In the genomic region with DNA sequence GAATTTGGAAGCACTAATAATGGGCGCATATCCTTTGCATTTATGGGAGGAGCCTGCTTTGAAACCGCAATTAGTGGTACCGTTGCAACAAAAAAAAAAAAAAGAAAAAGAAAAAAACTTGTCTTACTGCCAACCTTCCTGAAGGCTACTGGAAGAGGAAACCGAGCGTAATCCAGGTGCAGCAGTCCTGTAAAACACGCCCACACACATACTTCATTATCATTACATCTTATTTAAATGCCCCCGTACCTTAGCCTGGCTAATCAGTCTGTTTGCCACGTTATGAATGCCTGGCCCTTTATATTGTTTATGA, we compare ENCODE assay signal across 8 cellular contexts. TPM values are rescaled to one million over a fixed set of nuclear protein-coding genes. Genes with fewer than 3 reads are reported as not detected.
DNase-seq lines count a peak whose midpoint lies in the region; ATAC-seq and TF ChIP-seq lines count a peak whose summit lies in the region.

No MANE protein-coding gene starts in this region.

- DNase-seq in activated naive CD4-positive, alpha-beta T cell treated with anti-CD3 and anti-CD28 coated beads for 36 hours, result peak; percentile 8
- DNase-seq in activated naive CD4-positive, alpha-beta T cell treated with Interleukin-2 at 50 U/mL for 16 hours, result no peak
- DNase-seq in NCI-H1092 treated with DMSO at 0.1 percent for 48 hours (lab: John Stamatoyannopoulos, UW), result peak; percentile 89
- no peak for DNase-seq in activated CD4-positive, alpha-beta memory T cell treated with anti-CD3 and anti-CD28 coated beads for 36 hours
- no peak for DNase-seq in GM10266 (ENCODE audit: extremely low spot score)

- H3K4me3 Mint-ChIP-seq in activated naive CD4-positive, alpha-beta T cell treated with anti-CD3 and anti-CD28 coated beads for 36 hours, result peak overlapping the region; percentile 96
- H3K4me3 Mint-ChIP-seq in activated CD4-positive, alpha-beta memory T cell treated with anti-CD3 and anti-CD28 coated beads for 36 hours, result peak overlapping the region; percentile 87
- peak overlapping the region; percentile 95 for H3K4me3 Mint-ChIP-seq in stimulated activated memory B cell treated with anti-CD40 and anti-IgM and Interleukin-4, amounts not matched to agents 10 μg/mL and 1 μg/mL and 100 μg/mL, for 72 hours

- H3K4me3 ChIP-seq in iPS-15b (ENCODE audit: low read depth, low read length), result peak overlapping the region; percentile 93

- H3K36me3 ChIP-seq in iPS-15b (ENCODE audit: control insufficient read depth, insufficient read depth, low read length), result peaks cover 27% of the 10 kb centered on the region

- no peaks in the 10 kb centered on the region for H3K9me3 Mint-ChIP-seq in activated naive CD4-positive, alpha-beta T cell treated with anti-CD3 and anti-CD28 coated beads for 36 hours
- no peaks in the 10 kb centered on the region for H3K9me3 Mint-ChIP-seq in activated CD4-positive, alpha-beta memory T cell treated with anti-CD3 and anti-CD28 coated beads for 36 hours
- H3K9me3 Mint-ChIP-seq in stimulated activated memory B cell treated with anti-CD40 and anti-IgM and Interleukin-4, amounts not matched to agents 10 μg/mL and 1 μg/mL and 100 μg/mL, for 72 hours, result no peaks in the 10 kb centered on the region

- H3K4me1 Mint-ChIP-seq in activated naive CD4-positive, alpha-beta T cell treated with anti-CD3 and anti-CD28 coated beads for 36 hours (ENCODE audit: low read depth), result peaks cover 46% of the 10 kb centered on the region
- peaks cover 48% of the 10 kb centered on the region for H3K4me1 Mint-ChIP-seq in activated CD4-positive, alpha-beta memory T cell treated with anti-CD3 and anti-CD28 coated beads for 36 hours (ENCODE audit: low read depth)
- H3K4me1 Mint-ChIP-seq in stimulated activated memory B cell treated with anti-CD40 and anti-IgM and Interleukin-4, amounts not matched to agents 10 μg/mL and 1 μg/mL and 100 μg/mL, for 72 hours, result peaks cover 44% of the 10 kb centered on the region

- CTCF ChIA-PET in activated naive CD4-positive, alpha-beta T cell treated with anti-CD3 and anti-CD28 coated beads for 36 hours (lab: Charles Lee), result no interaction called here
- CTCF ChIA-PET in activated CD4-positive, alpha-beta memory T cell treated with anti-CD3 and anti-CD28 coated beads for 36 hours (lab: Charles Lee), result no interaction called here

- TF ChIP-seq POLR2A in GM18505 (IDR thresholded peaks at IDR 0.05; ENCODE audit: borderline replicate concordance, extremely low read depth, insufficient read depth, insufficient read length), result no peak

- intact Hi-C loops in activated naive CD4-positive, alpha-beta T cell treated with anti-CD3 and anti-CD28 coated beads for 36 hours (cut with micrococcal nuclease), result loop anchor here (1.0 to 2.0 kb wide), 8 partner anchors 38 to 469 kb away; no protein-coding TSS in a partner anchor
- intact Hi-C loops in activated CD4-positive, alpha-beta memory T cell treated with anti-CD3 and anti-CD28 coated beads for 36 hours (cut with micrococcal nuclease), result loop anchor here (1.0 to 5.0 kb wide), 4 partner anchors 38 to 258 kb away; no protein-coding TSS in a partner anchor

- no peaks in the 10 kb centered on the region for H3K9me3 ChIP-seq in iPS-15b (ENCODE audit: control insufficient read depth, insufficient read depth, low read length)

- H3K27me3 Mint-ChIP-seq in activated naive CD4-positive, alpha-beta T cell treated with anti-CD3 and anti-CD28 coated beads for 36 hours (ENCODE audit: low read depth), result no peaks in the 10 kb centered on the region
- no peaks in the 10 kb centered on the region for H3K27me3 Mint-ChIP-seq in activated CD4-positive, alpha-beta memory T cell treated with anti-CD3 and anti-CD28 coated beads for 36 hours
- H3K27me3 Mint-ChIP-seq in stimulated activated memory B cell treated with anti-CD40 and anti-IgM and Interleukin-4, amounts not matched to agents 10 μg/mL and 1 μg/mL and 100 μg/mL, for 72 hours, result no peaks in the 10 kb centered on the region

- peak; percentile 1 for ATAC-seq in stimulated activated memory B cell treated with anti-CD40 and anti-IgM and Interleukin-4, amounts not matched to agents 10 μg/mL and 1 μg/mL and 100 μg/mL, for 72 hours
- ATAC-seq in GM18505 (IDR thresholded peaks at IDR 0.05; ENCODE audit: unreplicated experiment), result no peak

- POLR2A ChIA-PET in activated CD4-positive, alpha-beta memory T cell treated with anti-CD3 and anti-CD28 coated beads for 36 hours (lab: Charles Lee), result interaction anchor here (0.5 to 1.6 kb wide), 3 partner anchors 63 to 73 kb away, joined by 3 to 6 read pairs (median 4); no protein-coding TSS in a partner anchor

- H3K36me3 Mint-ChIP-seq in activated naive CD4-positive, alpha-beta T cell treated with anti-CD3 and anti-CD28 coated beads for 36 hours (ENCODE audit: low read depth), result peaks cover 30% of the 10 kb centered on the region
- H3K36me3 Mint-ChIP-seq in activated CD4-positive, alpha-beta memory T cell treated with anti-CD3 and anti-CD28 coated beads for 36 hours, result peaks cover 31% of the 10 kb centered on the region
- H3K36me3 Mint-ChIP-seq in stimulated activated memory B cell treated with anti-CD40 and anti-IgM and Interleukin-4, amounts not matched to agents 10 μg/mL and 1 μg/mL and 100 μg/mL, for 72 hours, result peaks cover 32% of the 10 kb centered on the region

- H3K27ac Mint-ChIP-seq in activated naive CD4-positive, alpha-beta T cell treated with anti-CD3 and anti-CD28 coated beads for 36 hours, result peak overlapping the region; percentile 93
- peak overlapping the region; percentile 88 for H3K27ac Mint-ChIP-seq in activated CD4-positive, alpha-beta memory T cell treated with anti-CD3 and anti-CD28 coated beads for 36 hours
- peak overlapping the region; percentile 94 for H3K27ac Mint-ChIP-seq in stimulated activated memory B cell treated with anti-CD40 and anti-IgM and Interleukin-4, amounts not matched to agents 10 μg/mL and 1 μg/mL and 100 μg/mL, for 72 hours

- no peak overlapping the region for H3K9ac ChIP-seq in iPS-15b (ENCODE audit: low read depth, low read length)

- TF ChIP-seq CTCF in GM10266 (IDR thresholded peaks at IDR 0.05; ENCODE audit: control insufficient read depth, insufficient read depth, low read depth, missing control alignments), result no peak

- no peaks in the 10 kb centered on the region for H3K27me3 ChIP-seq in iPS-15b (ENCODE audit: control insufficient read depth, insufficient read depth, low read length)

- H3K4me1 ChIP-seq in iPS-15b (ENCODE audit: control insufficient read depth, insufficient read depth, low read length), result peaks cover 30% of the 10 kb centered on the region

RNA-seq across cellular contexts. Expression of gene ZNF281, which starts 0.7 kb away (rescaled TPM):
- 1 to 10 TPM; 6.4 to 7.5 TPM for total RNA-seq in activated naive CD4-positive, alpha-beta T cell treated with anti-CD3 and anti-CD28 coated beads for 36 hours
- total RNA-seq in activated CD4-positive, alpha-beta memory T cell treated with anti-CD3 and anti-CD28 coated beads for 36 hours, result 10 to 100 TPM; 11.0 to 11.2 TPM

Comparison
In these comparisons a context has a peak if more than half of its experiments do, and no peak if none do; other contexts are left out.
1. DNase-seq: peak in activated naive CD4-positive, alpha-beta T cell treated with anti-CD3 and anti-CD28 coated beads for 36 hours (single experiment) and NCI-H1092 treated with DMSO at 0.1 percent for 48 hours (single experiment); none in activated naive CD4-positive, alpha-beta T cell treated with Interleukin-2 at 50 U/mL for 16 hours (single experiment), activated CD4-positive, alpha-beta memory T cell treated with anti-CD3 and anti-CD28 coated beads for 36 hours (single experiment) and GM10266 (single experiment).
2. Peak in every context shown above with its lines, with median percentiles within 50 percentile points of each other: H3K27ac Mint-ChIP-seq and H3K4me3 Mint-ChIP-seq.